8 cellular contexts compared by ENCODE assay signal in genomic region chr6:127186889-127187288, GRCh38.
DNase-seq lines count a peak whose midpoint lies in the region; ATAC-seq, FAIRE-seq and TF ChIP-seq lines count a peak whose summit lies in the region.

No MANE protein-coding gene starts in this region.

- intact Hi-C loops in Calu3 (cut with micrococcal nuclease; ENCODE audit: unreplicated experiment) = loop anchor here (1.0 kb wide), 1 partner anchor 78 kb away; no protein-coding TSS in a partner anchor
- intact Hi-C loops in Right ventricle myocardium inferior (cut with DNase I) = loop anchor here (5.0 kb wide), 1 partner anchor 80 kb away; the partner anchor contains the start of gene RNF146

- H3K9me3 ChIP-seq in HAP-1 = no peaks in the 10 kb centered on the region

- H3K9me3 Mint-ChIP-seq in Calu3 (ENCODE audit: low read depth, unreplicated experiment) = no peaks in the 10 kb centered on the region

- no peaks in the 10 kb centered on the region for H3K36me3 ChIP-seq in HAP-1 (replicated peaks)

- DNase-seq in Calu3 (peak; percentile 66), HAP-1 (ENCODE audit: low spot score in 2 of 2) (peak; percentile 7 to 85), NOMO-1 (lab: John Stamatoyannopoulos, UW; ENCODE audit: unreplicated experiment in 2 of 2) (peak; percentile 46 to 47), activated T-cell treated with anti-CD3 and anti-CD28 coated beads for 24 hours (ENCODE audit: low read depth) (peak; percentile 41), Right ventricle myocardium inferior (ENCODE audit: missing footprints) (peak; percentile 92), mesenteric fat pad (ENCODE audit: low spot score) (no peak), RCC 7860 (ENCODE audit: low spot score) (no peak)
- peak; percentile 34 to 62 for DNase-seq in stimulated activated CD4-positive, alpha-beta T cell treated with anti-CD3 and anti-CD28 coated beads, Interleukin-1b, Interleukin-23, amount 100 ng/mL, for 4 hours (ENCODE audit: low read depth in 2 of 2)

- no peaks in the 10 kb centered on the region for H3K27me3 ChIP-seq in HAP-1 (ENCODE audit: low read depth)

- FAIRE-seq in RCC 7860 (lab: Jason Lieb, UNC) = no peak

- BruUV-seq in Calu3 (replicated peaks; lab: Mats Ljungman, UMichigan) = no TSS peak

- CTCF ChIA-PET in Calu3 (lab: Charles Lee) = interaction anchor here (0.7 to 2.0 kb wide), 2 partner anchors 17 to 80 kb away, joined by 3 to 13 read pairs; partner anchors contain the start of gene RNF146

- H3K4me1 ChIP-seq in HAP-1 = no peaks in the 10 kb centered on the region

- no peaks in the 10 kb centered on the region for H3K27me3 Mint-ChIP-seq in Calu3 (ENCODE audit: unreplicated experiment)

- in situ Hi-C loops in HAP-1 (cut with MboI; ENCODE audit: low sequenced_read_pairs) = no loop called here

- H3K4me3 Mint-ChIP-seq in Calu3 (ENCODE audit: low read depth, unreplicated experiment) = no peak overlapping the region

- no peak for ATAC-seq in Right ventricle myocardium inferior

- H3K27ac Mint-ChIP-seq in Calu3 (ENCODE audit: unreplicated experiment) = no peak overlapping the region

- TF ChIP-seq CTCF in Calu3 (IDR thresholded peaks at IDR 0.05; ENCODE audit: unreplicated experiment) = peak; percentile 36

- H3K4me1 Mint-ChIP-seq in Calu3 (ENCODE audit: low read depth, unreplicated experiment) = no peaks in the 10 kb centered on the region

- no peaks in the 10 kb centered on the region for H3K36me3 Mint-ChIP-seq in Calu3 (ENCODE audit: insufficient read depth, unreplicated experiment)

- H3K4me3 ChIP-seq in HAP-1 = no peak overlapping the region

Comparison
In these comparisons a context has a peak if more than half of its experiments do, and no peak if none do; other contexts are left out.
1. DNase-seq: peak in Calu3 (single experiment), HAP-1 (2 of 2), NOMO-1 (2 of 2), activated T-cell treated with anti-CD3 and anti-CD28 coated beads for 24 hours (single experiment), Right ventricle myocardium inferior (single experiment) and stimulated activated CD4-positive, alpha-beta T cell treated with anti-CD3 and anti-CD28 coated beads, Interleukin-1b, Interleukin-23, amount 100 ng/mL, for 4 hours (2 of 2); none in mesenteric fat pad (single experiment) and RCC 7860 (single experiment).